Comparison of ENCODE assay signal across 17 cellular contexts in the genomic region with DNA sequence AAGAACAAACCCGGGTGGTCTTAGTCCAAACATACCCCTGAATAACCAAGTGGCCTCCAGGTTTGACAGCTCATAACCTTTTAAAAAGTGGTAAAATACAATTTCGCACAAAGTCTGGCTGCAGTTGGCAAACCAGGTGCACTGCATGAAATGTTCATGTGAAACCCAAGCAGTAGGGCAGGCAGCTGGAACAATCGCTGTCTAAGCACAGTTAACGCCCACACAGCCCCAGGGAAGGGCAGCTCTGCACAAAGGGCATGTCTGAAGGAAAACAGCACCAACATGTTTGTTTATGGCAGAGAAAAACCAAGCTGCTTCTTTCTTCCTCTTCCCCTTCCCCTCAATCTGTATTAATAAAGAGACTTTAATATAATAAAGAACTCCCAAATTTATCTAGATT. TPM values are rescaled to one million over a fixed set of nuclear protein-coding genes. Genes with fewer than 3 reads are reported as not detected.
DNase-seq lines count a peak whose midpoint lies in the region; ATAC-seq, FAIRE-seq and TF ChIP-seq lines count a peak whose summit lies in the region.
"Had no signal": no experiment of that assay in that cellular context is flagged by ENCODE, and none has a peak within 500 bp of the region (broad histone marks: within the 10 kb centered on the region; RNA-seq: fewer than 3 reads in every experiment).

No MANE protein-coding gene starts in this region.

- no peak for TF ChIP-seq CTCF in activated CD8-positive, alpha-beta T cell treated with anti-CD3 and anti-CD28 coated beads for 36 hours (IDR thresholded peaks at IDR 0.05)
- TF ChIP-seq CTCF in brain (conservative IDR thresholded peaks at IDR 0.05), result no peak
- no peak for TF ChIP-seq CTCF in psoas muscle (IDR thresholded peaks at IDR 0.05)

- peak; percentile 14 for DNase-seq in activated CD8-positive, alpha-beta T cell treated with anti-CD3 and anti-CD28 coated beads for 36 hours
- no peak for DNase-seq in activated CD8-positive, alpha-beta T cell treated with anti-CD3 and anti-CD28 coated beads, Interleukin-2, amount 10 ng/mL, durations not matched to agents 7 days and 5 days
- DNase-seq in psoas muscle, result no peak
- DNase-seq in globus pallidus (ENCODE audit: low spot score), result no peak
- DNase-seq in GM12892 (ENCODE audit: insufficient read length), result no peak
- DNase-seq in cerebellum (ENCODE audit: low spot score), result no peak
- DNase-seq: activated CD4-positive, alpha-beta T cell treated with anti-CD3 and anti-CD28 coated beads for 4 hours; activated T-cell treated with anti-CD3 and anti-CD28 coated beads, Interleukin-2, amount 50 U/mL, for 24 hours; GDM1; Kasumi-1; midbrain; NCI-H2029 treated with DMSO at 0.1 percent for 48 hours had no signal

- no peak overlapping the region for H3K4me3 ChIP-seq in psoas muscle

- H3K4me3 Mint-ChIP-seq in activated CD8-positive, alpha-beta T cell treated with anti-CD3 and anti-CD28 coated beads for 36 hours, result no peak overlapping the region
- no peak overlapping the region for H3K4me3 Mint-ChIP-seq in activated CD8-positive, alpha-beta T cell treated with anti-CD3 and anti-CD28 coated beads, Interleukin-2, amount 10 ng/mL, durations not matched to agents 7 days and 5 days
- no peak overlapping the region for H3K4me3 Mint-ChIP-seq in brain
- H3K4me3 Mint-ChIP-seq: activated T-cell treated with anti-CD3 and anti-CD28 coated beads, Interleukin-2, amount 50 U/mL, for 24 hours; central memory CD8-positive, alpha-beta T cell had no signal

- H3K36me3 ChIP-seq in psoas muscle (ENCODE audit: insufficient read depth in 1 of 2, low read depth in 1 of 2), result no peaks in the 10 kb centered on the region

- ATAC-seq in activated CD8-positive, alpha-beta T cell treated with anti-CD3 and anti-CD28 coated beads for 36 hours, result no peak
- ATAC-seq in activated CD8-positive, alpha-beta T cell treated with anti-CD3 and anti-CD28 coated beads, Interleukin-2, amount 10 ng/mL, durations not matched to agents 7 days and 5 days, result no peak
- ATAC-seq in psoas muscle (peak; percentile 51 to 66 (median 64)), HG02973 (IDR thresholded peaks at IDR 0.05; ENCODE audit: unreplicated experiment) (no peak)

- FAIRE-seq in GM12892 (lab: Jason Lieb, UNC), result no peak
- FAIRE-seq: endothelial cell of umbilical vein had no signal

- no peak overlapping the region for H3K27ac ChIP-seq in psoas muscle
- H3K27ac ChIP-seq: HL-60 had no signal

- H3K27ac Mint-ChIP-seq in activated CD8-positive, alpha-beta T cell treated with anti-CD3 and anti-CD28 coated beads for 36 hours, result no peak overlapping the region
- H3K27ac Mint-ChIP-seq in activated CD8-positive, alpha-beta T cell treated with anti-CD3 and anti-CD28 coated beads, Interleukin-2, amount 10 ng/mL, durations not matched to agents 7 days and 5 days, result no peak overlapping the region
- peak overlapping the region in 4 of 5 experiments; percentile 21 to 88 (median 68) for H3K27ac Mint-ChIP-seq in brain
- H3K27ac Mint-ChIP-seq: activated T-cell treated with anti-CD3 and anti-CD28 coated beads, Interleukin-2, amount 50 U/mL, for 24 hours had no signal

- H3K36me3 Mint-ChIP-seq in activated CD8-positive, alpha-beta T cell treated with anti-CD3 and anti-CD28 coated beads for 36 hours (ENCODE audit: low read depth), result peaks cover 30% of the 10 kb centered on the region
- H3K36me3 Mint-ChIP-seq in activated CD8-positive, alpha-beta T cell treated with anti-CD3 and anti-CD28 coated beads, Interleukin-2, amount 10 ng/mL, durations not matched to agents 7 days and 5 days (ENCODE audit: low read depth), result peaks cover 38% of the 10 kb centered on the region
- peaks cover 81% of the 10 kb centered on the region for H3K36me3 Mint-ChIP-seq in brain

- POLR2A ChIA-PET in activated CD8-positive, alpha-beta T cell treated with anti-CD3 and anti-CD28 coated beads for 36 hours (lab: Charles Lee), result no interaction called here
- POLR2A ChIA-PET in activated CD8-positive, alpha-beta T cell treated with anti-CD3 and anti-CD28 coated beads, Interleukin-2, amount 10 ng/mL, durations not matched to agents 7 days and 5 days (lab: Charles Lee), result no interaction called here

- H3K9me3 Mint-ChIP-seq in activated CD8-positive, alpha-beta T cell treated with anti-CD3 and anti-CD28 coated beads for 36 hours, result peaks cover 1% of the 10 kb centered on the region
- H3K9me3 Mint-ChIP-seq in activated CD8-positive, alpha-beta T cell treated with anti-CD3 and anti-CD28 coated beads, Interleukin-2, amount 10 ng/mL, durations not matched to agents 7 days and 5 days (ENCODE audit: insufficient read depth), result no peaks in the 10 kb centered on the region
- peaks cover 0 to 10% (median 5%) of the 10 kb centered on the region in 5 experiments for H3K9me3 Mint-ChIP-seq in brain
- H3K9me3 Mint-ChIP-seq: activated T-cell treated with anti-CD3 and anti-CD28 coated beads, Interleukin-2, amount 50 U/mL, for 24 hours; central memory CD8-positive, alpha-beta T cell had no signal

- no peaks in the 10 kb centered on the region for H3K27me3 Mint-ChIP-seq in activated CD8-positive, alpha-beta T cell treated with anti-CD3 and anti-CD28 coated beads for 36 hours
- no peaks in the 10 kb centered on the region for H3K27me3 Mint-ChIP-seq in activated CD8-positive, alpha-beta T cell treated with anti-CD3 and anti-CD28 coated beads, Interleukin-2, amount 10 ng/mL, durations not matched to agents 7 days and 5 days (ENCODE audit: low read depth)
- H3K27me3 Mint-ChIP-seq in brain, result no peaks in the 10 kb centered on the region
- H3K27me3 Mint-ChIP-seq: activated T-cell treated with anti-CD3 and anti-CD28 coated beads, Interleukin-2, amount 50 U/mL, for 24 hours; central memory CD8-positive, alpha-beta T cell had no signal

- CTCF ChIA-PET in activated CD8-positive, alpha-beta T cell treated with anti-CD3 and anti-CD28 coated beads for 36 hours (lab: Charles Lee), result no interaction called here
- CTCF ChIA-PET in activated CD8-positive, alpha-beta T cell treated with anti-CD3 and anti-CD28 coated beads, Interleukin-2, amount 10 ng/mL, durations not matched to agents 7 days and 5 days (lab: Charles Lee), result no interaction called here

- TF ChIP-seq POLR2A in GM12892 (IDR thresholded peaks at IDR 0.05; ENCODE audit: low read depth, low read length), result no peak

- H3K4me1 Mint-ChIP-seq in activated CD8-positive, alpha-beta T cell treated with anti-CD3 and anti-CD28 coated beads for 36 hours (ENCODE audit: low read depth), result peaks cover 7% of the 10 kb centered on the region
- H3K4me1 Mint-ChIP-seq in activated CD8-positive, alpha-beta T cell treated with anti-CD3 and anti-CD28 coated beads, Interleukin-2, amount 10 ng/mL, durations not matched to agents 7 days and 5 days (ENCODE audit: low read depth), result no peaks in the 10 kb centered on the region
- peaks cover 44% of the 10 kb centered on the region for H3K4me1 Mint-ChIP-seq in brain

- 28 to 58% (median 37%) methylated on average over 4 of the region's 4 CpGs for WGBS in psoas muscle, 3 donors

- H3K27me3 ChIP-seq in psoas muscle (ENCODE audit: insufficient read depth in 3 of 3, low read length in 2 of 3), result no peaks in the 10 kb centered on the region

- intact Hi-C loops in activated CD8-positive, alpha-beta T cell treated with anti-CD3 and anti-CD28 coated beads for 36 hours (cut with micrococcal nuclease), result no loop called here
- intact Hi-C loops in psoas muscle (cut with DNase I), result no loop called here

- H3K9me3 ChIP-seq in psoas muscle, result no peaks in the 10 kb centered on the region

- H3K4me1 ChIP-seq in psoas muscle, result peaks cover 14% of the 10 kb centered on the region

RNA-seq across cellular contexts. Expression of gene KIAA1614, which starts 49.5 kb away (rescaled TPM):
- total RNA-seq in activated CD8-positive, alpha-beta T cell treated with anti-CD3 and anti-CD28 coated beads for 36 hours, result under 1 TPM in 1 of 2 experiments, not detected in 1; 0.18 TPM
- under 1 TPM; 0.13 to 0.21 TPM for total RNA-seq in activated CD8-positive, alpha-beta T cell treated with anti-CD3 and anti-CD28 coated beads, Interleukin-2, amount 10 ng/mL, durations not matched to agents 7 days and 5 days
- 8.3 TPM for polyA plus RNA-seq in brain (ENCODE audit: insufficient read depth, low read depth, low replicate concordance)
- total RNA-seq in psoas muscle, result 1 to 10 TPM in 2 of 4 donors, under 1 TPM in 2; 0.84 to 1.1 (median 0.95) TPM
- polyA plus RNA-seq in psoas muscle, result 1 to 10 TPM in 1 of 3 donors, under 1 TPM in 2; 0.45 to 1.6 (median 0.47) TPM
- polyA plus RNA-seq in GM12892 (2012; ENCODE audit: missing spikeins), result 0.40 TPM
- 8.2 TPM for total RNA-seq in cerebellum

Comparison
In these comparisons a context has a peak if more than half of its experiments do, and no peak if none do; other contexts are left out.
1. ATAC-seq: peak in psoas muscle (4 of 4); none in activated CD8-positive, alpha-beta T cell treated with anti-CD3 and anti-CD28 coated beads for 36 hours (single experiment), activated CD8-positive, alpha-beta T cell treated with anti-CD3 and anti-CD28 coated beads, Interleukin-2, amount 10 ng/mL, durations not matched to agents 7 days and 5 days (single experiment) and HG02973 (single experiment).
2. H3K27ac Mint-ChIP-seq: peak in brain (4 of 5); none in activated CD8-positive, alpha-beta T cell treated with anti-CD3 and anti-CD28 coated beads for 36 hours (single experiment) and activated CD8-positive, alpha-beta T cell treated with anti-CD3 and anti-CD28 coated beads, Interleukin-2, amount 10 ng/mL, durations not matched to agents 7 days and 5 days (single experiment).